28 cellular contexts compared by ENCODE assay signal in genomic region chr1:3630161-3630611, GRCh38. TPM values are rescaled to one million over a fixed set of nuclear protein-coding genes. Genes with fewer than 3 reads are reported as not detected.
DNase-seq lines count a peak whose midpoint lies in the region; ATAC-seq and TF ChIP-seq lines count a peak whose summit lies in the region.
"Had no signal": no experiment of that assay in that cellular context is flagged by ENCODE, and none has a peak within 500 bp of the region (broad histone marks: within the 10 kb centered on the region; RNA-seq: fewer than 3 reads in every experiment).

No MANE protein-coding gene starts in this region.

- 67 to 77% methylated on average over 11 of the region's 11 CpGs for WGBS in heart right ventricle, 2 donors
- 71% methylated on average over 2 of the region's 11 CpGs for WGBS in right lobe of liver (ENCODE audit: insufficient coverage, low coverage, low lambda C conversion rate, missing lambda C conversion rate)

- in situ Hi-C loops in GM13977 (cut with MboI; ENCODE audit: low pct_unique_long_range_greater_than_20kb, low sequenced_read_pairs, unreplicated experiment) = no loop called here

- no peaks in the 10 kb centered on the region for H3K27me3 ChIP-seq in heart right ventricle
- H3K27me3 ChIP-seq in right lobe of liver = no peaks in the 10 kb centered on the region
- H3K27me3 ChIP-seq: adrenal gland, brain microvascular endothelial cell, colonic mucosa, esophagus muscularis mucosa, suprapubic skin had no signal

- no peak overlapping the region for H3K4me3 Mint-ChIP-seq in activated B cell treated with CpG ODN at 0.5 μM for 24 hours
- H3K4me3 Mint-ChIP-seq: endodermal cell had no signal

- no peaks in the 10 kb centered on the region for H3K27me3 Mint-ChIP-seq in activated B cell treated with CpG ODN at 0.5 μM for 24 hours

- TF ChIP-seq CTCF in heart right ventricle (IDR thresholded peaks at IDR 0.05) = no peak
- no peak for TF ChIP-seq CTCF in activated B cell treated with CpG ODN at 0.5 μM for 24 hours (IDR thresholded peaks at IDR 0.05)
- no peak for TF ChIP-seq CTCF in right lobe of liver (IDR thresholded peaks at IDR 0.05)
- no peak for TF ChIP-seq CTCF in GM13977 (IDR thresholded peaks at IDR 0.05; ENCODE audit: extremely low read depth, insufficient read depth, missing control alignments)

- no peaks in the 10 kb centered on the region for H3K9me3 Mint-ChIP-seq in activated B cell treated with CpG ODN at 0.5 μM for 24 hours
- H3K9me3 Mint-ChIP-seq: endodermal cell had no signal

- no peak for TF ChIP-seq POLR2A in right lobe of liver (IDR thresholded peaks at IDR 0.05)

- peaks cover 4 to 19% (median 10%) of the 10 kb centered on the region in 9 donors for H3K4me1 ChIP-seq in heart right ventricle
- peaks cover 0 to 12% (median 5%) of the 10 kb centered on the region in 4 donors for H3K4me1 ChIP-seq in right lobe of liver

- peaks cover 62% of the 10 kb centered on the region for H3K36me3 Mint-ChIP-seq in activated B cell treated with CpG ODN at 0.5 μM for 24 hours (ENCODE audit: low read depth)

- H3K4me3 ChIP-seq in heart right ventricle (no peak overlapping the region), right lobe of liver (no peak overlapping the region)
- H3K4me3 ChIP-seq: adrenal gland, colonic mucosa, esophagus muscularis mucosa, GM12878, suprapubic skin had no signal

- H3K36me3 ChIP-seq in heart right ventricle = peaks cover 0 to 89% (median 69%) of the 10 kb centered on the region in 9 donors
- H3K36me3 ChIP-seq in right lobe of liver = peaks cover 3 to 56% (median 16%) of the 10 kb centered on the region in 4 donors

- H3K4me1 Mint-ChIP-seq in activated B cell treated with CpG ODN at 0.5 μM for 24 hours = peaks cover 17% of the 10 kb centered on the region

- POLR2A ChIA-PET in activated B cell treated with CpG ODN at 0.5 μM for 24 hours (lab: Charles Lee) = no interaction called here

- CTCF ChIA-PET in activated B cell treated with CpG ODN at 0.5 μM for 24 hours (lab: Charles Lee) = interaction anchor here (3.2 kb wide), 1 partner anchor 11 kb away, joined by 18 read pairs; no protein-coding TSS in a partner anchor

- intact Hi-C loops in left cardiac atrium (cut with DNase I) = no loop called here
- intact Hi-C loops in heart right ventricle (cut with DNase I) = no loop called here
- intact Hi-C loops in activated B cell treated with CpG ODN at 0.5 μM for 24 hours (cut with micrococcal nuclease) = no loop called here
- intact Hi-C loops in right lobe of liver (cut with DNase I) = no loop called here

- ATAC-seq in left cardiac atrium = no peak
- ATAC-seq in heart right ventricle = no peak
- ATAC-seq in activated B cell treated with CpG ODN at 0.5 μM for 24 hours (ENCODE audit: low read depth) = no peak
- ATAC-seq in right lobe of liver = peak; percentile 20 to 40 (median 30)
- ATAC-seq in GM21737 (IDR thresholded peaks at IDR 0.05; ENCODE audit: unreplicated experiment) = no peak
- ATAC-seq: GM12878 had no signal

- no peak overlapping the region for H3K27ac ChIP-seq in heart right ventricle
- no peak overlapping the region for H3K27ac ChIP-seq in right lobe of liver
- H3K27ac ChIP-seq: adrenal gland, brain microvascular endothelial cell, C4-2B, colonic mucosa, esophagus muscularis mucosa, suprapubic skin, VCaP had no signal

- H3K9me3 ChIP-seq in heart right ventricle (no peaks in the 10 kb centered on the region), right lobe of liver (no peaks in the 10 kb centered on the region)
- H3K9me3 ChIP-seq: adrenal gland, colonic mucosa, esophagus muscularis mucosa, suprapubic skin had no signal

- DNase-seq in left cardiac atrium = peak; percentile 10
- no peak for DNase-seq in heart right ventricle
- DNase-seq in activated B cell treated with CpG ODN at 0.5 μM for 24 hours = no peak
- peak in 2 of 3 donors; percentile 31 to 37 for DNase-seq in right lobe of liver
- DNase-seq in activated T-cell treated with anti-CD3 and anti-CD28 coated beads, Interleukin-2, amount 50 U/mL, for 48 hours = no peak
- no peak for DNase-seq in 8988T
- no peak for DNase-seq in GM13977 (ENCODE audit: low spot score)
- DNase-seq: ACHN; activated CD4-positive, alpha-beta T cell treated with anti-CD3 and anti-CD28 coated beads, Interleukin-2, amount 50 U/mL, for 48 hours; activated gamma-delta T cell; adrenal gland; brain microvascular endothelial cell; colonic mucosa; endodermal cell; foreskin melanocyte; mammary epithelial cell; NCI-H1105 treated with DMSO at 0.1 percent for 48 hours; NCI-H2029 treated with DMSO at 0.1 percent for 48 hours; NCI-H2227 treated with DMSO at 0.1 percent for 48 hours; NCI-H69; RPMI8226; stimulated activated CD4-positive, alpha-beta T cell treated with anti-CD3 and anti-CD28 coated beads, Interleukin-1b, Interleukin-23, amount 100 ng/mL, for 48 hours had no signal

- peak overlapping the region; percentile 53 for H3K27ac Mint-ChIP-seq in activated B cell treated with CpG ODN at 0.5 μM for 24 hours
- H3K27ac Mint-ChIP-seq: endodermal cell had no signal

RNA-seq across cellular contexts. Expression of gene TPRG1L, which starts 5.4 kb away (rescaled TPM):
- total RNA-seq in left cardiac atrium (10 to 100 TPM; 41.3 to 42.6 TPM), heart right ventricle (10 to 100 TPM; 42.6 to 60.7 (median 51.3) TPM), activated B cell treated with CpG ODN at 0.5 μM for 24 hours (26.5 and 27.0 TPM in 2 replicates), right lobe of liver (10 to 100 TPM; 42.5 to 54.6 (median 53.4) TPM)
- polyA plus RNA-seq in heart right ventricle = 10 to 100 TPM; 15.1 to 34.8 TPM

RNA-seq across cellular contexts. Expression of gene MEGF6, which starts 18.9 kb away (rescaled TPM):
- 10 to 100 TPM; 12.4 to 15.8 TPM for total RNA-seq in left cardiac atrium
- total RNA-seq in heart right ventricle = 10 to 100 TPM in 1 of 10 donors, 1 to 10 TPM in 9; 1.8 to 14.1 (median 7.1) TPM
- polyA plus RNA-seq in heart right ventricle = 1 to 10 TPM; 2.9 to 7.6 TPM
- 8.5 and 10.9 TPM in 2 replicates for total RNA-seq in activated B cell treated with CpG ODN at 0.5 μM for 24 hours
- total RNA-seq in right lobe of liver = 1 to 10 TPM; 2.2 to 9.6 (median 4.4) TPM

RNA-seq across cellular contexts. Expression of gene WRAP73, which starts 19.7 kb away (rescaled TPM):
- total RNA-seq in left cardiac atrium (10 to 100 TPM; 11.3 to 11.8 TPM), heart right ventricle (10 to 100 TPM in 5 of 10 donors, 1 to 10 TPM in 5; 7.5 to 12.9 (median 10.1) TPM), activated B cell treated with CpG ODN at 0.5 μM for 24 hours (27.0 and 30.1 TPM in 2 replicates), right lobe of liver (1 to 10 TPM; 5.6 to 9.1 (median 7.1) TPM)
- 10 to 100 TPM; 12.3 to 16.5 TPM for polyA plus RNA-seq in heart right ventricle

RNA-seq across cellular contexts. Expression of gene TP73, which starts 22.1 kb away (rescaled TPM):
- under 1 TPM in 1 of 2 donors, not detected in 1; 0.06 TPM for total RNA-seq in left cardiac atrium
- total RNA-seq in heart right ventricle = under 1 TPM in 4 of 10 donors, not detected in 6; 0.15 to 0.58 (median 0.22) TPM
- polyA plus RNA-seq in heart right ventricle = under 1 TPM in 1 of 2 donors, not detected in 1; 0.03 TPM
- 2.1 and 2.6 TPM in 2 replicates for total RNA-seq in activated B cell treated with CpG ODN at 0.5 μM for 24 hours
- 1 to 10 TPM in 2 of 6 experiments, under 1 TPM in 4; 0.05 to 2.3 (median 0.32) TPM for total RNA-seq in right lobe of liver
- total RNA-seq: esophagus muscularis mucosa had no signal

Comparison
In these comparisons a context has a peak if more than half of its experiments do, and no peak if none do; other contexts are left out.
1. DNase-seq: peak in left cardiac atrium (single experiment) and right lobe of liver (2 of 3); none in heart right ventricle (0 of 2), activated B cell treated with CpG ODN at 0.5 μM for 24 hours (single experiment), activated T-cell treated with anti-CD3 and anti-CD28 coated beads, Interleukin-2, amount 50 U/mL, for 48 hours (0 of 2), 8988T (single experiment) and GM13977 (single experiment).
2. ATAC-seq: peak in right lobe of liver (4 of 4); none in left cardiac atrium (0 of 2), heart right ventricle (0 of 8), activated B cell treated with CpG ODN at 0.5 μM for 24 hours (single experiment) and GM21737 (single experiment).